Comparison of ENCODE assay signal across 1 cellular context in the genomic region with DNA sequence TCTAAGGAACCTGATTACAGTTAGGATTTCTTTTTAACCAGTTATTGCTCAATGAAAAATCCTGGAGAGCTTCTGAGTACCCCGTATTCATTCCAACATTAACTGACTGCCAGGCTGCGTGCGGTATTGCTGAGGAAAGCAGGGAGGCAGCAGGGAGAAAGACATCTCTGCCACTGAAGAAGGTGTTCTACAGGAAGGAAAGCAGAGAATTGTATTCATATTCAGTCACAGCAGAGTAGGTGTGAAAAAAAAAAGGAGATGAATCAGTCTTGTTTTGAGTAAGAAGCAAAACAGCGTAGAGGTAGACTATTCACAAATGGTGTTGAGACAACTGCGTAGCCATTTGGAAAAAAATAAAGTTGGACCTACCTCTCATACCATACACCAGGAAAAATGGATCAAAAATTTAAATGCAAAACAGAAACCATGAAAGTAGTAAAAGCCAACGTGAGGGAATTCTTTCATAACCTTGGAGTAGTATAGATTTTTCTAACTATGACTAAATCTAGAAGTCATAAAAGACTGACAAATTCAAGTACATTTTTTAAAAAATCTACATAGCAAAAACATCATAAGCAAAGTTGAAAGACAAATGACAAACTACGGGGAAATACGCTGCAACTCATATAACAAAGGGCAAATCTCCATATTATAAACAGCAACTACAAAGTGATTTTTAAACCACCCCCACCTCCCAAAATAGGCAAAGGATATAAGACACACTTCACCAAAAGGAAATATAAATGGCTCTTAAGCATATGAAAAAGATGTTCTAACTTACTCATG.
TF ChIP-seq lines count a peak whose summit lies in the region.

No MANE protein-coding gene starts in this region.

TF ChIP-seq in GM12878, 131 proteins besides CTCF, POLR2A, EP300 and RAD21 (continued from another document and continues in another):
- TF ChIP-seq, protein P1, sequence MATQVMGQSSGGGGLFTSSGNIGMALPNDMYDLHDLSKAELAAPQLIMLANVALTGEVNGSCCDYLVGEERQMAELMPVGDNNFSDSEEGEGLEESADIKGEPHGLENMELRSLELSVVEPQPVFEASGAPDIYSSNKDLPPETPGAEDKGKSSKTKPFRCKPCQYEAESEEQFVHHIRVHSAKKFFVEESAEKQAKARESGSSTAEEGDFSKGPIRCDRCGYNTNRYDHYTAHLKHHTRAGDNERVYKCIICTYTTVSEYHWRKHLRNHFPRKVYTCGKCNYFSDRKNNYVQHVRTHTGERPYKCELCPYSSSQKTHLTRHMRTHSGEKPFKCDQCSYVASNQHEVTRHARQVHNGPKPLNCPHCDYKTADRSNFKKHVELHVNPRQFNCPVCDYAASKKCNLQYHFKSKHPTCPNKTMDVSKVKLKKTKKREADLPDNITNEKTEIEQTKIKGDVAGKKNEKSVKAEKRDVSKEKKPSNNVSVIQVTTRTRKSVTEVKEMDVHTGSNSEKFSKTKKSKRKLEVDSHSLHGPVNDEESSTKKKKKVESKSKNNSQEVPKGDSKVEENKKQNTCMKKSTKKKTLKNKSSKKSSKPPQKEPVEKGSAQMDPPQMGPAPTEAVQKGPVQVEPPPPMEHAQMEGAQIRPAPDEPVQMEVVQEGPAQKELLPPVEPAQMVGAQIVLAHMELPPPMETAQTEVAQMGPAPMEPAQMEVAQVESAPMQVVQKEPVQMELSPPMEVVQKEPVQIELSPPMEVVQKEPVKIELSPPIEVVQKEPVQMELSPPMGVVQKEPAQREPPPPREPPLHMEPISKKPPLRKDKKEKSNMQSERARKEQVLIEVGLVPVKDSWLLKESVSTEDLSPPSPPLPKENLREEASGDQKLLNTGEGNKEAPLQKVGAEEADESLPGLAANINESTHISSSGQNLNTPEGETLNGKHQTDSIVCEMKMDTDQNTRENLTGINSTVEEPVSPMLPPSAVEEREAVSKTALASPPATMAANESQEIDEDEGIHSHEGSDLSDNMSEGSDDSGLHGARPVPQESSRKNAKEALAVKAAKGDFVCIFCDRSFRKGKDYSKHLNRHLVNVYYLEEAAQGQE (IDR thresholded peaks at IDR 0.05; ENCODE audit: low read depth, low read length): no peak
- TF ChIP-seq, protein P2, sequence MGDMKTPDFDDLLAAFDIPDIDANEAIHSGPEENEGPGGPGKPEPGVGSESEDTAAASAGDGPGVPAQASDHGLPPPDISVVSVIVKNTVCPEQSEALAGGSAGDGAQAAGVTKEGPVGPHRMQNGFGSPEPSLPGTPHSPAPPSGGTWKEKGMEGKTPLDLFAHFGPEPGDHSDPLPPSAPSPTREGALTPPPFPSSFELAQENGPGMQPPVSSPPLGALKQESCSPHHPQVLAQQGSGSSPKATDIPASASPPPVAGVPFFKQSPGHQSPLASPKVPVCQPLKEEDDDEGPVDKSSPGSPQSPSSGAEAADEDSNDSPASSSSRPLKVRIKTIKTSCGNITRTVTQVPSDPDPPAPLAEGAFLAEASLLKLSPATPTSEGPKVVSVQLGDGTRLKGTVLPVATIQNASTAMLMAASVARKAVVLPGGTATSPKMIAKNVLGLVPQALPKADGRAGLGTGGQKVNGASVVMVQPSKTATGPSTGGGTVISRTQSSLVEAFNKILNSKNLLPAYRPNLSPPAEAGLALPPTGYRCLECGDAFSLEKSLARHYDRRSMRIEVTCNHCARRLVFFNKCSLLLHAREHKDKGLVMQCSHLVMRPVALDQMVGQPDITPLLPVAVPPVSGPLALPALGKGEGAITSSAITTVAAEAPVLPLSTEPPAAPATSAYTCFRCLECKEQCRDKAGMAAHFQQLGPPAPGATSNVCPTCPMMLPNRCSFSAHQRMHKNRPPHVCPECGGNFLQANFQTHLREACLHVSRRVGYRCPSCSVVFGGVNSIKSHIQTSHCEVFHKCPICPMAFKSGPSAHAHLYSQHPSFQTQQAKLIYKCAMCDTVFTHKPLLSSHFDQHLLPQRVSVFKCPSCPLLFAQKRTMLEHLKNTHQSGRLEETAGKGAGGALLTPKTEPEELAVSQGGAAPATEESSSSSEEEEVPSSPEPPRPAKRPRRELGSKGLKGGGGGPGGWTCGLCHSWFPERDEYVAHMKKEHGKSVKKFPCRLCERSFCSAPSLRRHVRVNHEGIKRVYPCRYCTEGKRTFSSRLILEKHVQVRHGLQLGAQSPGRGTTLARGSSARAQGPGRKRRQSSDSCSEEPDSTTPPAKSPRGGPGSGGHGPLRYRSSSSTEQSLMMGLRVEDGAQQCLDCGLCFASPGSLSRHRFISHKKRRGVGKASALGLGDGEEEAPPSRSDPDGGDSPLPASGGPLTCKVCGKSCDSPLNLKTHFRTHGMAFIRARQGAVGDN (IDR thresholded peaks at IDR 0.05): no peak
- TF ChIP-seq ZNF207 (IDR thresholded peaks at IDR 0.05; ENCODE audit: borderline replicate concordance) (no peak), MEF2A (IDR thresholded peaks at IDR 0.05; ENCODE audit: insufficient read depth, low read depth, low read length) (0 out of 2 replicates have a peak, but pooled peaks have one; percentile 34), PML (IDR thresholded peaks at IDR 0.05; ENCODE audit: low read length) (no peak), HCFC1 (IDR thresholded peaks at IDR 0.05; ENCODE audit: low read length) (no peak), STAT3 (IDR thresholded peaks at IDR 0.05; ENCODE audit: low read depth, low read length) (no peak), CREM (IDR thresholded peaks at IDR 0.05; ENCODE audit: low read depth) (peak; percentile 26; the same call in 1 of the 2 replicates), IKZF1 (conservative IDR thresholded peaks at IDR 0.05) (peak; percentile 52), NRF1 (conservative IDR thresholded peaks at IDR 0.05; ENCODE audit: low read depth, low read length) (no peak), CBX3 (IDR thresholded peaks at IDR 0.05; ENCODE audit: borderline replicate concordance, low read depth) (no peak), JUNB (IDR thresholded peaks at IDR 0.05) (peak; percentile 96), NR2C2 (IDR thresholded peaks at IDR 0.05; ENCODE audit: borderline replicate concordance, control insufficient read depth, insufficient read length, low read depth) (no peak), SIN3A (IDR thresholded peaks at IDR 0.05; ENCODE audit: low read depth, low read length) (no peak), ATF7 (IDR thresholded peaks at IDR 0.05; ENCODE audit: low read depth) (peak; percentile 75), ZZZ3 (IDR thresholded peaks at IDR 0.05; ENCODE audit: control insufficient read depth, insufficient read length, low read depth) (no peak), SUZ12 (IDR thresholded peaks at IDR 0.05; ENCODE audit: unreplicated experiment) (no peak), RUNX3 (IDR thresholded peaks at IDR 0.05; ENCODE audit: low read length) (peak; percentile 17; the same call in 1 of the 2 replicates), SIX5 (IDR thresholded peaks at IDR 0.05; ENCODE audit: low read depth, low read length, severe bottlenecking) (no peak), SUPT20H (IDR thresholded peaks at IDR 0.05; ENCODE audit: borderline replicate concordance, control insufficient read depth, low read depth, low read length) (no peak), ZNF217 (IDR thresholded peaks at IDR 0.05) (peak; percentile 72; the same call in 1 of the 2 replicates), STAT1 (conservative IDR thresholded peaks at IDR 0.05) (no peak), PAX8 (IDR thresholded peaks at IDR 0.05) (no peak), SPI1 (IDR thresholded peaks at IDR 0.05; ENCODE audit: borderline replicate concordance, insufficient read depth, low read depth, low read length) (no peak), NR2C1 (IDR thresholded peaks at IDR 0.05) (no peak), ZSCAN29 (IDR thresholded peaks at IDR 0.05) (no peak), TBL1XR1 (IDR thresholded peaks at IDR 0.05; ENCODE audit: low read depth, low read length) (no peak), NFXL1 (IDR thresholded peaks at IDR 0.05; ENCODE audit: borderline replicate concordance) (no peak), GABPA (IDR thresholded peaks at IDR 0.05; ENCODE audit: low read depth) (0 out of 2 replicates have a peak, but pooled peaks have one; percentile 11)
- TF ChIP-seq, protein P3, sequence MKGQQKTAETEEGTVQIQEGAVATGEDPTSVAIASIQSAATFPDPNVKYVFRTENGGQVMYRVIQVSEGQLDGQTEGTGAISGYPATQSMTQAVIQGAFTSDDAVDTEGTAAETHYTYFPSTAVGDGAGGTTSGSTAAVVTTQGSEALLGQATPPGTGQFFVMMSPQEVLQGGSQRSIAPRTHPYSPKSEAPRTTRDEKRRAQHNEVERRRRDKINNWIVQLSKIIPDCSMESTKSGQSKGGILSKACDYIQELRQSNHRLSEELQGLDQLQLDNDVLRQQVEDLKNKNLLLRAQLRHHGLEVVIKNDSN (IDR thresholded peaks at IDR 0.05; ENCODE audit: borderline replicate concordance, extremely low read length, insufficient read depth, low read depth, low read length): no peak
- TF ChIP-seq, protein P4, sequence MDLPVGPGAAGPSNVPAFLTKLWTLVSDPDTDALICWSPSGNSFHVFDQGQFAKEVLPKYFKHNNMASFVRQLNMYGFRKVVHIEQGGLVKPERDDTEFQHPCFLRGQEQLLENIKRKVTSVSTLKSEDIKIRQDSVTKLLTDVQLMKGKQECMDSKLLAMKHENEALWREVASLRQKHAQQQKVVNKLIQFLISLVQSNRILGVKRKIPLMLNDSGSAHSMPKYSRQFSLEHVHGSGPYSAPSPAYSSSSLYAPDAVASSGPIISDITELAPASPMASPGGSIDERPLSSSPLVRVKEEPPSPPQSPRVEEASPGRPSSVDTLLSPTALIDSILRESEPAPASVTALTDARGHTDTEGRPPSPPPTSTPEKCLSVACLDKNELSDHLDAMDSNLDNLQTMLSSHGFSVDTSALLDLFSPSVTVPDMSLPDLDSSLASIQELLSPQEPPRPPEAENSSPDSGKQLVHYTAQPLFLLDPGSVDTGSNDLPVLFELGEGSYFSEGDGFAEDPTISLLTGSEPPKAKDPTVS (IDR thresholded peaks at IDR 0.05; ENCODE audit: low read depth, low read length): no peak
- TF ChIP-seq, protein P5, sequence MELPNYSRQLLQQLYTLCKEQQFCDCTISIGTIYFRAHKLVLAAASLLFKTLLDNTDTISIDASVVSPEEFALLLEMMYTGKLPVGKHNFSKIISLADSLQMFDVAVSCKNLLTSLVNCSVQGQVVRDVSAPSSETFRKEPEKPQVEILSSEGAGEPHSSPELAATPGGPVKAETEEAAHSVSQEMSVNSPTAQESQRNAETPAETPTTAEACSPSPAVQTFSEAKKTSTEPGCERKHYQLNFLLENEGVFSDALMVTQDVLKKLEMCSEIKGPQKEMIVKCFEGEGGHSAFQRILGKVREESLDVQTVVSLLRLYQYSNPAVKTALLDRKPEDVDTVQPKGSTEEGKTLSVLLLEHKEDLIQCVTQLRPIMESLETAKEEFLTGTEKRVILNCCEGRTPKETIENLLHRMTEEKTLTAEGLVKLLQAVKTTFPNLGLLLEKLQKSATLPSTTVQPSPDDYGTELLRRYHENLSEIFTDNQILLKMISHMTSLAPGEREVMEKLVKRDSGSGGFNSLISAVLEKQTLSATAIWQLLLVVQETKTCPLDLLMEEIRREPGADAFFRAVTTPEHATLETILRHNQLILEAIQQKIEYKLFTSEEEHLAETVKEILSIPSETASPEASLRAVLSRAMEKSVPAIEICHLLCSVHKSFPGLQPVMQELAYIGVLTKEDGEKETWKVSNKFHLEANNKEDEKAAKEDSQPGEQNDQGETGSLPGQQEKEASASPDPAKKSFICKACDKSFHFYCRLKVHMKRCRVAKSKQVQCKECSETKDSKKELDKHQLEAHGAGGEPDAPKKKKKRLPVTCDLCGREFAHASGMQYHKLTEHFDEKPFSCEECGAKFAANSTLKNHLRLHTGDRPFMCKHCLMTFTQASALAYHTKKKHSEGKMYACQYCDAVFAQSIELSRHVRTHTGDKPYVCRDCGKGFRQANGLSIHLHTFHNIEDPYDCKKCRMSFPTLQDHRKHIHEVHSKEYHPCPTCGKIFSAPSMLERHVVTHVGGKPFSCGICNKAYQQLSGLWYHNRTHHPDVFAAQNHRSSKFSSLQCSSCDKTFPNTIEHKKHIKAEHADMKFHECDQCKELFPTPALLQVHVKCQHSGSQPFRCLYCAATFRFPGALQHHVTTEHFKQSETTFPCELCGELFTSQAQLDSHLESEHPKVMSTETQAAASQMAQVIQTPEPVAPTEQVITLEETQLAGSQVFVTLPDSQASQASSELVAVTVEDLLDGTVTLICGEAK (IDR thresholded peaks at IDR 0.05; ENCODE audit: borderline replicate concordance): no peak
- TF ChIP-seq, protein P6, sequence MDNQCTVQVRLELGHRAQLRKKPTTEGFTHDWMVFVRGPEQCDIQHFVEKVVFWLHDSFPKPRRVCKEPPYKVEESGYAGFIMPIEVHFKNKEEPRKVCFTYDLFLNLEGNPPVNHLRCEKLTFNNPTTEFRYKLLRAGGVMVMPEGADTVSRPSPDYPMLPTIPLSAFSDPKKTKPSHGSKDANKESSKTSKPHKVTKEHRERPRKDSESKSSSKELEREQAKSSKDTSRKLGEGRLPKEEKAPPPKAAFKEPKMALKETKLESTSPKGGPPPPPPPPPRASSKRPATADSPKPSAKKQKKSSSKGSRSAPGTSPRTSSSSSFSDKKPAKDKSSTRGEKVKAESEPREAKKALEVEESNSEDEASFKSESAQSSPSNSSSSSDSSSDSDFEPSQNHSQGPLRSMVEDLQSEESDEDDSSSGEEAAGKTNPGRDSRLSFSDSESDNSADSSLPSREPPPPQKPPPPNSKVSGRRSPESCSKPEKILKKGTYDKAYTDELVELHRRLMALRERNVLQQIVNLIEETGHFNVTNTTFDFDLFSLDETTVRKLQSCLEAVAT (IDR thresholded peaks at IDR 0.05): no peak
- TF ChIP-seq, protein P7, sequence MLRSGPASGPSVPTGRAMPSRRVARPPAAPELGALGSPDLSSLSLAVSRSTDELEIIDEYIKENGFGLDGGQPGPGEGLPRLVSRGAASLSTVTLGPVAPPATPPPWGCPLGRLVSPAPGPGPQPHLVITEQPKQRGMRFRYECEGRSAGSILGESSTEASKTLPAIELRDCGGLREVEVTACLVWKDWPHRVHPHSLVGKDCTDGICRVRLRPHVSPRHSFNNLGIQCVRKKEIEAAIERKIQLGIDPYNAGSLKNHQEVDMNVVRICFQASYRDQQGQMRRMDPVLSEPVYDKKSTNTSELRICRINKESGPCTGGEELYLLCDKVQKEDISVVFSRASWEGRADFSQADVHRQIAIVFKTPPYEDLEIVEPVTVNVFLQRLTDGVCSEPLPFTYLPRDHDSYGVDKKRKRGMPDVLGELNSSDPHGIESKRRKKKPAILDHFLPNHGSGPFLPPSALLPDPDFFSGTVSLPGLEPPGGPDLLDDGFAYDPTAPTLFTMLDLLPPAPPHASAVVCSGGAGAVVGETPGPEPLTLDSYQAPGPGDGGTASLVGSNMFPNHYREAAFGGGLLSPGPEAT (IDR thresholded peaks at IDR 0.05; ENCODE audit: low read depth): 0 out of 2 replicates have a peak, but pooled peaks have one; percentile 46
- TF ChIP-seq, protein P8, sequence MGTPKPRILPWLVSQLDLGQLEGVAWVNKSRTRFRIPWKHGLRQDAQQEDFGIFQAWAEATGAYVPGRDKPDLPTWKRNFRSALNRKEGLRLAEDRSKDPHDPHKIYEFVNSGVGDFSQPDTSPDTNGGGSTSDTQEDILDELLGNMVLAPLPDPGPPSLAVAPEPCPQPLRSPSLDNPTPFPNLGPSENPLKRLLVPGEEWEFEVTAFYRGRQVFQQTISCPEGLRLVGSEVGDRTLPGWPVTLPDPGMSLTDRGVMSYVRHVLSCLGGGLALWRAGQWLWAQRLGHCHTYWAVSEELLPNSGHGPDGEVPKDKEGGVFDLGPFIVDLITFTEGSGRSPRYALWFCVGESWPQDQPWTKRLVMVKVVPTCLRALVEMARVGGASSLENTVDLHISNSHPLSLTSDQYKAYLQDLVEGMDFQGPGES (IDR thresholded peaks at IDR 0.05): no peak
- TF ChIP-seq, protein P9, sequence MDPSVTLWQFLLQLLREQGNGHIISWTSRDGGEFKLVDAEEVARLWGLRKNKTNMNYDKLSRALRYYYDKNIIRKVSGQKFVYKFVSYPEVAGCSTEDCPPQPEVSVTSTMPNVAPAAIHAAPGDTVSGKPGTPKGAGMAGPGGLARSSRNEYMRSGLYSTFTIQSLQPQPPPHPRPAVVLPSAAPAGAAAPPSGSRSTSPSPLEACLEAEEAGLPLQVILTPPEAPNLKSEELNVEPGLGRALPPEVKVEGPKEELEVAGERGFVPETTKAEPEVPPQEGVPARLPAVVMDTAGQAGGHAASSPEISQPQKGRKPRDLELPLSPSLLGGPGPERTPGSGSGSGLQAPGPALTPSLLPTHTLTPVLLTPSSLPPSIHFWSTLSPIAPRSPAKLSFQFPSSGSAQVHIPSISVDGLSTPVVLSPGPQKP (IDR thresholded peaks at IDR 0.05; ENCODE audit: low read depth, low read length): no peak
